ENCODE assay signal across 8 cellular contexts in genomic region chrX:76148753-76149152, GRCh38. TPM values are rescaled to one million over a fixed set of nuclear protein-coding genes. Genes with fewer than 3 reads are reported as not detected.
DNase-seq lines count a peak whose midpoint lies in the region; ATAC-seq and TF ChIP-seq lines count a peak whose summit lies in the region.

No MANE protein-coding gene starts in this region.

- H3K9me3 ChIP-seq in heart right ventricle = no peaks in the 10 kb centered on the region
- H3K9me3 ChIP-seq in lung (ENCODE audit: control insufficient read depth in 2 of 2, insufficient read depth in 1 of 2, low read length in 1 of 2) = no peaks in the 10 kb centered on the region
- H3K9me3 ChIP-seq in stomach = no peaks in the 10 kb centered on the region

- H3K36me3 ChIP-seq in heart right ventricle (no peaks in the 10 kb centered on the region), lung (ENCODE audit: control insufficient read depth in 2 of 2, insufficient read depth in 2 of 2, low read length in 2 of 2) (no peaks in the 10 kb centered on the region), stomach (no peaks in the 10 kb centered on the region)

- no peaks in the 10 kb centered on the region for H3K9me3 Mint-ChIP-seq in T-helper 2 cell treated with Interferon-gamma antibody and Interleukin-4, amounts not matched to agents 5 μg/mL and 100 μg/mL, for 36 hours

- H3K4me3 ChIP-seq in heart right ventricle (peak overlapping the region in 7 of 10 donors; percentile 7 to 39 (median 32)), lung (no peak overlapping the region), stomach (peak overlapping the region in 1 of 4 donors; percentile 31)

- TF ChIP-seq CTCF in heart right ventricle (IDR thresholded peaks at IDR 0.05) (no peak), lung (IDR thresholded peaks at IDR 0.05; ENCODE audit: control extremely low read depth, extremely low read depth) (no peak), stomach (IDR thresholded peaks at IDR 0.05) (no peak)

- H3K27me3 ChIP-seq in heart right ventricle (peaks cover 0 to 7% (median 0%) of the 10 kb centered on the region in 7 donors), lung (ENCODE audit: control insufficient read depth, insufficient read depth) (no peaks in the 10 kb centered on the region), stomach (peaks cover 0 to 3% (median 0%) of the 10 kb centered on the region in 3 donors)

- peak overlapping the region; percentile 100 for H3K27ac Mint-ChIP-seq in T-helper 2 cell treated with Interferon-gamma antibody and Interleukin-4, amounts not matched to agents 5 μg/mL and 100 μg/mL, for 36 hours

- TF ChIP-seq RAD21 in Ishikawa (IDR thresholded peaks at IDR 0.05; ENCODE audit: low read depth) = no peak

- intact Hi-C loops in heart right ventricle (cut with DNase I) (no loop called here), Right ventricle myocardium superior (cut with DNase I) (no loop called here), stomach (cut with DNase I; ENCODE audit: low total_unique reads) (no loop called here)

- peak overlapping the region; percentile 66 to 88 (median 78) for H3K27ac ChIP-seq in heart right ventricle
- peak overlapping the region; percentile 70 to 86 for H3K27ac ChIP-seq in lung (ENCODE audit: low read depth in 1 of 2, low read length in 1 of 2)
- H3K27ac ChIP-seq in stomach = peak overlapping the region; percentile 76 to 86 (median 78)

- peak; percentile 10 to 21 for DNase-seq in heart right ventricle
- DNase-seq in Right ventricle myocardium superior = no peak
- peak; percentile 31 for DNase-seq in T-helper 2 cell treated with Interferon-gamma antibody and Interleukin-4, amounts not matched to agents 5 μg/mL and 100 μg/mL, for 36 hours (ENCODE audit: low spot score)
- DNase-seq in brain pericyte (ENCODE audit: low read depth, low spot score) = peak; percentile 13
- DNase-seq in lung (ENCODE audit: low spot score) = no peak
- no peak for DNase-seq in stomach
- DNase-seq in AG20443 (ENCODE audit: low spot score) = no peak

- no peak for TF ChIP-seq EP300 in Ishikawa (IDR thresholded peaks at IDR 0.05; ENCODE audit: borderline replicate concordance)
- TF ChIP-seq EP300 in stomach (IDR thresholded peaks at IDR 0.05) = no peak

- no peaks in the 10 kb centered on the region for H3K27me3 Mint-ChIP-seq in T-helper 2 cell treated with Interferon-gamma antibody and Interleukin-4, amounts not matched to agents 5 μg/mL and 100 μg/mL, for 36 hours (ENCODE audit: low read depth)

- H3K36me3 Mint-ChIP-seq in T-helper 2 cell treated with Interferon-gamma antibody and Interleukin-4, amounts not matched to agents 5 μg/mL and 100 μg/mL, for 36 hours (ENCODE audit: low read depth) = no peaks in the 10 kb centered on the region

- 0 to 1% methylated on average over 8 of the region's 8 CpGs for WGBS in heart right ventricle, 2 donors
- 2% methylated on average over 8 of the region's 8 CpGs for WGBS in lung, 2 donors
- WGBS in stomach, 5 donors = 1 to 4% (median 2%) methylated on average over 8 of the region's 8 CpGs

- H3K4me1 ChIP-seq in heart right ventricle = peaks cover 0 to 25% (median 11%) of the 10 kb centered on the region in 9 donors
- peaks cover 0 to 2% of the 10 kb centered on the region in 2 donors for H3K4me1 ChIP-seq in lung (ENCODE audit: control insufficient read depth in 2 of 2, insufficient read depth in 2 of 2, low read length in 2 of 2)
- H3K4me1 ChIP-seq in stomach = peaks cover 0 to 29% (median 21%) of the 10 kb centered on the region in 4 donors

- H3K4me3 Mint-ChIP-seq in T-helper 2 cell treated with Interferon-gamma antibody and Interleukin-4, amounts not matched to agents 5 μg/mL and 100 μg/mL, for 36 hours = peak overlapping the region; percentile 86

- peaks cover 12% of the 10 kb centered on the region for H3K4me1 Mint-ChIP-seq in T-helper 2 cell treated with Interferon-gamma antibody and Interleukin-4, amounts not matched to agents 5 μg/mL and 100 μg/mL, for 36 hours (ENCODE audit: low read depth)

- no peak for ATAC-seq in heart right ventricle
- no peak for ATAC-seq in Right ventricle myocardium superior (ENCODE audit: poor library complexity)
- no peak for ATAC-seq in lung (ENCODE audit: insufficient read depth, low FRiP score)

- TF ChIP-seq POLR2A in stomach (IDR thresholded peaks at IDR 0.05) = no peak

TF ChIP-seq in Ishikawa, 13 proteins besides CTCF, POLR2A, EP300 and RAD21:
- TF ChIP-seq TEAD4 (IDR thresholded peaks at IDR 0.05) (no peak), TAF1 (IDR thresholded peaks at IDR 0.05; ENCODE audit: low read depth) (no peak), CREB1 (IDR thresholded peaks at IDR 0.05; ENCODE audit: low read depth) (no peak), TCF12 (IDR thresholded peaks at IDR 0.05; ENCODE audit: low read depth) (no peak), REST (IDR thresholded peaks at IDR 0.05; ENCODE audit: low read depth) (no peak), EGR1 (IDR thresholded peaks at IDR 0.05) (no peak), NFIC (IDR thresholded peaks at IDR 0.05) (no peak), YY1 (IDR thresholded peaks at IDR 0.05; ENCODE audit: low read depth) (no peak), CEBPB (IDR thresholded peaks at IDR 0.05) (no peak), MAX (IDR thresholded peaks at IDR 0.05) (peak; percentile 43), ZBTB7A (IDR thresholded peaks at IDR 0.05; ENCODE audit: low read depth) (no peak), FOXM1 (IDR thresholded peaks at IDR 0.05; ENCODE audit: borderline replicate concordance, low read depth) (no peak)
- TF ChIP-seq, protein P1, sequence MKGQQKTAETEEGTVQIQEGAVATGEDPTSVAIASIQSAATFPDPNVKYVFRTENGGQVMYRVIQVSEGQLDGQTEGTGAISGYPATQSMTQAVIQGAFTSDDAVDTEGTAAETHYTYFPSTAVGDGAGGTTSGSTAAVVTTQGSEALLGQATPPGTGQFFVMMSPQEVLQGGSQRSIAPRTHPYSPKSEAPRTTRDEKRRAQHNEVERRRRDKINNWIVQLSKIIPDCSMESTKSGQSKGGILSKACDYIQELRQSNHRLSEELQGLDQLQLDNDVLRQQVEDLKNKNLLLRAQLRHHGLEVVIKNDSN (IDR thresholded peaks at IDR 0.05) = 0 out of 2 replicates have a peak, but pooled peaks have one; percentile 31

RNA-seq across cellular contexts. Expression of gene PBDC1, which starts 24.1 kb away (rescaled TPM):
- 10 to 100 TPM; 10.7 to 19.0 (median 14.0) TPM for total RNA-seq in heart right ventricle
- 10 to 100 TPM; 21.4 to 28.0 TPM for polyA plus RNA-seq in heart right ventricle
- 11.1 TPM for total RNA-seq in Right ventricle myocardium superior
- total RNA-seq in lung = 10 to 100 TPM; 14.9 to 23.2 TPM
- 10 to 100 TPM; 26.2 to 26.9 TPM for polyA plus RNA-seq in lung
- 10 to 100 TPM in 3 of 5 donors, 1 to 10 TPM in 2; 1.2 to 19.9 (median 15.1) TPM for total RNA-seq in stomach
- polyA plus RNA-seq in stomach = 10 to 100 TPM; 20.2 to 31.8 (median 28.6) TPM

Comparison
In these comparisons a context has a peak if more than half of its experiments do, and no peak if none do; other contexts are left out.
1. DNase-seq: peak in heart right ventricle (2 of 2), T-helper 2 cell treated with Interferon-gamma antibody and Interleukin-4, amounts not matched to agents 5 μg/mL and 100 μg/mL, for 36 hours (single experiment) and brain pericyte (single experiment); none in Right ventricle myocardium superior (single experiment), lung (single experiment), stomach (single experiment) and AG20443 (single experiment).
2. Peak in every context shown above with its lines, with median percentiles within 50 percentile points of each other: H3K27ac ChIP-seq.